14 cellular contexts compared by ENCODE assay signal in genomic region chr10:114394531-114394930, GRCh38. TPM values are rescaled to one million over a fixed set of nuclear protein-coding genes. Genes with fewer than 3 reads are reported as not detected.
DNase-seq lines count a peak whose midpoint lies in the region; FAIRE-seq and TF ChIP-seq lines count a peak whose summit lies in the region.
"Had no signal": no experiment of that assay in that cellular context is flagged by ENCODE, and none has a peak within 500 bp of the region (broad histone marks: within the 10 kb centered on the region; RNA-seq: fewer than 3 reads in every experiment).

No MANE protein-coding gene starts in this region.

- H3K36me3 Mint-ChIP-seq in CD14-positive monocyte, result no peaks in the 10 kb centered on the region
- H3K36me3 Mint-ChIP-seq: CD4-positive, alpha-beta memory T cell had no signal

- H3K27ac ChIP-seq in parathyroid adenoma (peak overlapping the region; percentile 91), tibial nerve (peak overlapping the region; percentile 77 to 96 (median 90))

- H3K27me3 ChIP-seq in bronchial epithelial cell (ENCODE audit: control insufficient read depth, insufficient read depth, low read length) (no peaks in the 10 kb centered on the region), parathyroid adenoma (ENCODE audit: control insufficient read depth, insufficient read depth, low read length) (no peaks in the 10 kb centered on the region), tibial nerve (no peaks in the 10 kb centered on the region)

- no peak for TF ChIP-seq EP300 in tibial nerve (IDR thresholded peaks at IDR 0.05)

- H3K9ac ChIP-seq in parathyroid adenoma, result no peak overlapping the region

- no peaks in the 10 kb centered on the region for H3K4me1 Mint-ChIP-seq in CD14-positive monocyte
- H3K4me1 Mint-ChIP-seq: CD4-positive, alpha-beta memory T cell had no signal

- H3K9me3 ChIP-seq in parathyroid adenoma (ENCODE audit: control insufficient read depth, low read length) (no peaks in the 10 kb centered on the region), tibial nerve (no peaks in the 10 kb centered on the region)

- H3K36me3 ChIP-seq in bronchial epithelial cell (ENCODE audit: control insufficient read depth, insufficient read depth, low read length), result no peaks in the 10 kb centered on the region
- H3K36me3 ChIP-seq in parathyroid adenoma (ENCODE audit: control insufficient read depth, insufficient read depth, low read length), result no peaks in the 10 kb centered on the region
- no peaks in the 10 kb centered on the region for H3K36me3 ChIP-seq in tibial nerve

- TF ChIP-seq POLR2A in tibial nerve (IDR thresholded peaks at IDR 0.05), result no peak

- no peak overlapping the region for H3K4me3 Mint-ChIP-seq in CD14-positive monocyte
- H3K4me3 Mint-ChIP-seq: CD4-positive, alpha-beta memory T cell had no signal

- peaks cover 5 to 10% (median 8%) of the 10 kb centered on the region in 3 donors for H3K27me3 Mint-ChIP-seq in CD14-positive monocyte (ENCODE audit: low read depth in 3 of 3)

- 58 to 63% methylated on average over 6 of the region's 6 CpGs for WGBS in tibial nerve, 2 donors

- no peak for FAIRE-seq in bronchial epithelial cell (lab: Jason Lieb, UNC)
- FAIRE-seq: H54 had no signal

- no peak overlapping the region for H2AFZ ChIP-seq in parathyroid adenoma

- H3K4me1 ChIP-seq in parathyroid adenoma (peaks cover 94% of the 10 kb centered on the region), tibial nerve (peaks cover 0 to 100% (median 84%) of the 10 kb centered on the region in 4 donors)

- H3K27ac Mint-ChIP-seq in CD14-positive monocyte, result peak overlapping the region in 1 of 7 donors; percentile 11
- H3K27ac Mint-ChIP-seq: CD4-positive, alpha-beta memory T cell had no signal

- DNase-seq in RPMI7951 (ENCODE audit: low read depth) (peak; percentile 75), bronchial epithelial cell (ENCODE audit: low read depth) (peak; percentile 55), tibial nerve (ENCODE audit: low spot score in 2 of 2) (no peak), CD14-positive monocyte (ENCODE audit: low spot score) (no peak)
- no peak for DNase-seq in activated CD4-positive, CD25-positive, alpha-beta regulatory T cell treated with anti-CD3 and anti-CD28 coated beads, Interleukin-2, amount 50 U/mL, for 72 hours
- no peak for DNase-seq in activated CD4-positive, alpha-beta T cell treated with anti-CD3 and anti-CD28 coated beads, Interleukin-2, amount 50 U/mL, for 1 hour
- DNase-seq: CD4-positive, alpha-beta memory T cell; IMR-90; Kasumi-1; NCI-H1105 treated with DMSO at 0.1 percent for 48 hours; NCI-H1694 treated with DMSO at 0.1 percent for 48 hours; NCI-H526 treated with DMSO at 0.1 percent for 48 hours had no signal

- TF ChIP-seq CTCF in bronchial epithelial cell (IDR thresholded peaks at IDR 0.05; ENCODE audit: insufficient read depth, low read length, severe bottlenecking) (no peak), parathyroid adenoma (IDR thresholded peaks at IDR 0.05) (no peak), tibial nerve (IDR thresholded peaks at IDR 0.05) (no peak), CD14-positive monocyte (IDR thresholded peaks at IDR 0.05) (no peak)

- H3K4me2 ChIP-seq in parathyroid adenoma (ENCODE audit: low read length), result peak overlapping the region; percentile 47

- H3K4me3 ChIP-seq in bronchial epithelial cell (ENCODE audit: low read depth, low read length) (no peak overlapping the region), parathyroid adenoma (ENCODE audit: low read depth, low read length) (no peak overlapping the region), tibial nerve (no peak overlapping the region)

- H3K9me3 Mint-ChIP-seq in CD14-positive monocyte, result no peaks in the 10 kb centered on the region
- H3K9me3 Mint-ChIP-seq: CD4-positive, alpha-beta memory T cell had no signal

- intact Hi-C loops in CD14-positive monocyte (cut with micrococcal nuclease), result no loop called here

- peaks cover 90% of the 10 kb centered on the region for H3K79me2 ChIP-seq in parathyroid adenoma

RNA-seq across cellular contexts. Expression of gene AFAP1L2, which starts 9.8 kb away (rescaled TPM):
- 1.7 and 2.0 TPM in 2 replicates for total RNA-seq in RPMI7951 (2014; rRNA removed; shearing (Covaris generic))
- 6.8 and 10.8 TPM in 2 replicates for total RNA-seq in bronchial epithelial cell
- 100 to 1,000 TPM in 3 of 4 donors, 10 to 100 TPM in 1; 96.3 to 176 (median 127) TPM for total RNA-seq in tibial nerve
- polyA plus RNA-seq in CD14-positive monocyte, result under 1 TPM in 1 of 2 donors, not detected in 1; 0.43 TPM

Comparison
In these comparisons a context has a peak if more than half of its experiments do, and no peak if none do; other contexts are left out.
1. DNase-seq: peak in RPMI7951 (single experiment) and bronchial epithelial cell (single experiment); none in tibial nerve (0 of 2), CD14-positive monocyte (single experiment), activated CD4-positive, CD25-positive, alpha-beta regulatory T cell treated with anti-CD3 and anti-CD28 coated beads, Interleukin-2, amount 50 U/mL, for 72 hours (single experiment) and activated CD4-positive, alpha-beta T cell treated with anti-CD3 and anti-CD28 coated beads, Interleukin-2, amount 50 U/mL, for 1 hour (single experiment).